Comparison of ENCODE assay signal across 18 cellular contexts in the genomic region with DNA sequence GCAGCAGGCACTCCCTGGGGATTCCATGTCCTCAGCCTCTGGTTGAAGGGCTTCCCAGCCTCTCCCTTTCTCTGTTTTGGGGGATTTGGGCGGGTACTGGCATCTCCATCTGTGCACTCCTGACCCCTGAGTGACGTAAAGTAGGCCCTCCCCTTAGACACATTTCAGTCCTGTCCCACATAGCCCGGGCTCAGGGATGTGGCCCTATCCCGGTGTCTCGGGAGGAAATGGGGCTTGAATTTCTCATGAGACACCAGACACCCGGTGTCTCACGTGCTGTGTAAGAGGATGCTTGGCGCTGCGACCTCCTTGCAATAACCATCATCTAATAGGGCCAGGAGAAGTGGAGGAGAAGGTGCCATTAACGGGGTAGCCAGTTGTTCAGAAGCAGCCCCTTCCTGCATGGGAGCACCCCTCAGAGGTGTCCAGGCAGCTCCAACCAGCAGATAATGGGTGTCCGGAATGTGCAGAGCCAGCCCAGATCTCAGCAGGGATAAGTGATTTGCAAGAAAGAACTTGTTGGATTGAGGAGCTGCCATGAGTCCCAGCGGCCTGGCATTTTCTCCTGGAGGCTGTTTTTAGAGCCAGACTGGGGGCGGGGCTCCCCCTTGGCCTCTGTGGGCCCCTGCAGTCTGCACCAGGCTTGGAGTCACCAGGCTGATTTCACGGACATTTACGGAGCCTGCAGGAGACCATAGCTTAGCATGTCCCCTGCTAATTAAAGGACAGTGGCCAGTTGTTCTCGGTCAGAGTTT.
A peak's percentile ranks its signal among the peaks of the same experiment; 100 is the strongest.
DNase-seq lines count a peak whose midpoint lies in the region; ATAC-seq and TF ChIP-seq lines count a peak whose summit lies in the region.
"Had no signal": no experiment of that assay in that cellular context is flagged by ENCODE, and none has a peak within 500 bp of the region (broad histone marks: within the 10 kb centered on the region; RNA-seq: fewer than 3 reads in every experiment).

No MANE protein-coding gene starts in this region.

- no peak overlapping the region for H3K9ac ChIP-seq in neuronal stem cell (ENCODE audit: low read depth, low read length, poor library complexity)
- H3K9ac ChIP-seq: GM23248 had no signal

- peak overlapping the region; percentile 60 for H2BK15ac ChIP-seq in neuronal stem cell (ENCODE audit: low read length)

- no CpG with 5 or more reads among the region's 16 CpGs for WGBS in neuronal stem cell (ENCODE audit: extremely low coverage in 2 of 2, insufficient read length in 2 of 2, insufficient replicate concordance in 1 of 2), 2 donors

- no peak overlapping the region for H4K8ac ChIP-seq in neuronal stem cell (ENCODE audit: low read depth, low read length)

- DNase-seq in DMS79 treated with DMSO at 0.1 percent for 48 hours (lab: John Stamatoyannopoulos, UW) (peak; percentile 88), NCI-H2171 (lab: John Stamatoyannopoulos, UW) (peak; percentile 86), cerebellum (ENCODE audit: low spot score) (peak; percentile 6), neuronal stem cell (ENCODE audit: low spot score) (no peak), NCI-H1048 (lab: John Stamatoyannopoulos, UW) (no peak), T-helper 1 cell (no peak)
- DNase-seq in activated CD4-positive, alpha-beta T cell treated with anti-CD3 and anti-CD28 coated beads for 4 hours: no peak
- DNase-seq: activated naive CD4-positive, alpha-beta T cell treated with anti-CD3 and anti-CD28 coated beads for 36 hours; erythroblast; GM23248; KBM-7; NCI-H1092 treated with DMSO at 0.1 percent for 48 hours; small intestine; stimulated activated CD4-positive, alpha-beta T cell treated with anti-CD3 and anti-CD28 coated beads, Interleukin-4, amount 100 ng/mL, for 24 hours had no signal

- peak overlapping the region; percentile 82 for H2BK5ac ChIP-seq in neuronal stem cell (ENCODE audit: low read length)

- peaks cover 5 to 33% of the 10 kb centered on the region in 2 donors for H3K4me1 ChIP-seq in neuronal stem cell (ENCODE audit: control insufficient read depth in 2 of 2, insufficient read depth in 1 of 2, low read depth in 1 of 2, low read length in 2 of 2)
- H3K4me1 ChIP-seq: Caco-2, gastroesophageal sphincter had no signal

- H3K23ac ChIP-seq in neuronal stem cell (ENCODE audit: low read depth, low read length, poor library complexity): no peak overlapping the region

- peaks cover 0 to 1% of the 10 kb centered on the region in 2 donors for H3K9me3 ChIP-seq in neuronal stem cell (replicated peaks in 1 of 2; ENCODE audit: control insufficient read depth in 2 of 2, insufficient read depth in 1 of 2, low read depth in 1 of 2, low read length in 2 of 2)
- H3K9me3 ChIP-seq: Caco-2, gastroesophageal sphincter had no signal

- no peak overlapping the region for H3K4ac ChIP-seq in neuronal stem cell (ENCODE audit: low read length)

- no peaks in the 10 kb centered on the region for H3K36me3 ChIP-seq in neuronal stem cell (replicated peaks in 1 of 2; ENCODE audit: control insufficient read depth in 2 of 2, insufficient read depth in 2 of 2, low read length in 2 of 2)
- H3K36me3 ChIP-seq: gastroesophageal sphincter had no signal

- peak overlapping the region; percentile 57 for H2AFZ ChIP-seq in neuronal stem cell (ENCODE audit: low read length)
- H2AFZ ChIP-seq: GM23248 had no signal

- H3K4me3 ChIP-seq in neuronal stem cell (ENCODE audit: low read length in 2 of 2): no peak overlapping the region
- H3K4me3 ChIP-seq: gastroesophageal sphincter, GM23248 had no signal

- peak overlapping the region; percentile 92 for H2BK120ac ChIP-seq in neuronal stem cell (ENCODE audit: low read depth, low read length)

- H4K91ac ChIP-seq in neuronal stem cell (ENCODE audit: low read depth, low read length, poor library complexity): peak overlapping the region; percentile 94

- no peak overlapping the region for H3K4me2 ChIP-seq in neuronal stem cell (ENCODE audit: insufficient read depth, low read length, poor library complexity, severe bottlenecking)

- peak overlapping the region; percentile 59 for H3K14ac ChIP-seq in neuronal stem cell (ENCODE audit: low read length)

- peak overlapping the region; percentile 98 for H2BK12ac ChIP-seq in neuronal stem cell (ENCODE audit: low read length)

- H3K27ac ChIP-seq in neuronal stem cell (replicated peaks; ENCODE audit: low read length): peak overlapping the region; percentile 55
- H3K27ac ChIP-seq: gastroesophageal sphincter, GM23248 had no signal

- H3K27me3 ChIP-seq in neuronal stem cell (ENCODE audit: control insufficient read depth in 3 of 3, insufficient read depth in 3 of 3, low read depth in 1 of 3, low read length in 3 of 3): peaks cover 0 to 19% (median 0%) of the 10 kb centered on the region in 3 experiments

- peak overlapping the region; percentile 76 for H2AK5ac ChIP-seq in neuronal stem cell (ENCODE audit: low read depth, low read length)

- ATAC-seq in SK-N-SH treated with all-trans-retinoic acid at 6 μM for 48 hours: no peak
- ATAC-seq: gastroesophageal sphincter, left lobe of liver had no signal

- H3K79me1 ChIP-seq in neuronal stem cell (ENCODE audit: low read depth, low read length): no peaks in the 10 kb centered on the region

- H3K18ac ChIP-seq in neuronal stem cell (ENCODE audit: low read length): peak overlapping the region; percentile 95

TF ChIP-seq in SK-N-SH treated with all-trans-retinoic acid at 6 μM for 48 hours, 23 proteins besides CTCF, POLR2A, EP300 and RAD21:
- TF ChIP-seq, protein P1, sequence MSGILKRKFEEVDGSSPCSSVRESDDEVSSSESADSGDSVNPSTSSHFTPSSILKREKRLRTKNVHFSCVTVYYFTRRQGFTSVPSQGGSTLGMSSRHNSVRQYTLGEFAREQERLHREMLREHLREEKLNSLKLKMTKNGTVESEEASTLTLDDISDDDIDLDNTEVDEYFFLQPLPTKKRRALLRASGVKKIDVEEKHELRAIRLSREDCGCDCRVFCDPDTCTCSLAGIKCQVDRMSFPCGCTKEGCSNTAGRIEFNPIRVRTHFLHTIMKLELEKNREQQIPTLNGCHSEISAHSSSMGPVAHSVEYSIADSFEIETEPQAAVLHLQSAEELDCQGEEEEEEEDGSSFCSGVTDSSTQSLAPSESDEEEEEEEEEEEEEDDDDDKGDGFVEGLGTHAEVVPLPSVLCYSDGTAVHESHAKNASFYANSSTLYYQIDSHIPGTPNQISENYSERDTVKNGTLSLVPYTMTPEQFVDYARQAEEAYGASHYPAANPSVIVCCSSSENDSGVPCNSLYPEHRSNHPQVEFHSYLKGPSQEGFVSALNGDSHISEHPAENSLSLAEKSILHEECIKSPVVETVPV (CRISPR knock-in tag; IDR thresholded peaks at IDR 0.05): no peak
- no peak for TF ChIP-seq ZNF565 (CRISPR knock-in tag; conservative IDR thresholded peaks at IDR 0.05; ENCODE audit: low read depth)

Comparison
In these comparisons a context has a peak if more than half of its experiments do, and no peak if none do; other contexts are left out.
1. DNase-seq: peak in DMS79 treated with DMSO at 0.1 percent for 48 hours (single experiment), NCI-H2171 (single experiment) and cerebellum (single experiment); none in neuronal stem cell (single experiment), activated CD4-positive, alpha-beta T cell treated with anti-CD3 and anti-CD28 coated beads for 4 hours (0 of 2), NCI-H1048 (single experiment) and T-helper 1 cell (0 of 5).